In genomic region chr2:217897816-217898806, GRCh38 we compare ENCODE assay signal across 11 cellular contexts.
A peak's percentile ranks its signal among the peaks of the same experiment; 100 is the strongest.
DNase-seq lines count a peak whose midpoint lies in the region; ATAC-seq and TF ChIP-seq lines count a peak whose summit lies in the region.
"Had no signal": no experiment of that assay in that cellular context is flagged by ENCODE, and none has a peak within 500 bp of the region (broad histone marks: within the 10 kb centered on the region; RNA-seq: fewer than 3 reads in every experiment).

No MANE protein-coding gene starts in this region.

- H3K27ac ChIP-seq in dorsolateral prefrontal cortex (peak overlapping the region in 49 of 59 donors; percentile 0 to 93 (median 58)), liver (ENCODE audit: low read depth in 1 of 2, low read length in 2 of 2) (peak overlapping the region; percentile 95 to 97), stomach smooth muscle (ENCODE audit: low read length) (peak overlapping the region; percentile 97)

- DNase-seq in LNCaP clone FGC (ENCODE audit: low read depth) (peak; percentile 50), dorsolateral prefrontal cortex (peak in 4 of 10 donors; percentile 38 to 50 (median 45)), NCI-H1930 (lab: John Stamatoyannopoulos, UW) (no peak), foreskin melanocyte (no peak)
- DNase-seq in activated CD8-positive, alpha-beta memory T cell treated with anti-CD3 and anti-CD28 coated beads, Interleukin-2, amount 50 U/mL, for 4 hours: no peak
- DNase-seq: activated naive CD8-positive, alpha-beta T cell treated with anti-CD3 and anti-CD28 coated beads, Interleukin-2, amount 50 U/mL, for 24 hours; BE2C; retina had no signal

- H3K9me3 ChIP-seq in liver (ENCODE audit: control insufficient read depth in 4 of 4, low read length in 3 of 4) (no peaks in the 10 kb centered on the region), stomach smooth muscle (ENCODE audit: control insufficient read depth in 2 of 2, low read length in 2 of 2) (no peaks in the 10 kb centered on the region)
- H3K9me3 ChIP-seq: BE2C had no signal

- no peak for TF ChIP-seq CTCF in LNCaP clone FGC (IDR thresholded peaks at IDR 0.05; ENCODE audit: control insufficient read depth, extremely low read depth, insufficient read depth)
- no peak for TF ChIP-seq CTCF in dorsolateral prefrontal cortex (IDR thresholded peaks at IDR 0.05 in 54 of 56, conservative IDR thresholded peaks at IDR 0.05 in 2 of 56; ENCODE audit: low read depth in 1 of 56, partially characterized antibody in 56 of 56)
- TF ChIP-seq CTCF in liver (IDR thresholded peaks at IDR 0.05; ENCODE audit: low read depth, low read length, missing input control): no peak

- H3K4me3 ChIP-seq in LNCaP clone FGC (ENCODE audit: low read depth, low read length) (no peak overlapping the region), dorsolateral prefrontal cortex (no peak overlapping the region), liver (ENCODE audit: low read depth in 1 of 3, low read length in 3 of 3) (no peak overlapping the region), stomach smooth muscle (ENCODE audit: low read length in 2 of 2) (no peak overlapping the region)

- peaks cover 2 to 25% (median 18%) of the 10 kb centered on the region in 4 donors for H3K36me3 ChIP-seq in liver (ENCODE audit: control insufficient read depth in 4 of 4, insufficient read depth in 3 of 4, low read depth in 1 of 4, low read length in 3 of 4)
- peaks cover 48 to 59% of the 10 kb centered on the region in 2 donors for H3K36me3 ChIP-seq in stomach smooth muscle (ENCODE audit: control insufficient read depth in 2 of 2, insufficient read depth in 2 of 2, low read length in 2 of 2)

- H3K27me3 ChIP-seq in dorsolateral prefrontal cortex: no peaks in the 10 kb centered on the region
- H3K27me3 ChIP-seq in liver (ENCODE audit: control insufficient read depth in 4 of 4, insufficient read depth in 4 of 4, low read length in 3 of 4): no peaks in the 10 kb centered on the region
- H3K27me3 ChIP-seq in stomach smooth muscle (ENCODE audit: control insufficient read depth in 1 of 2, insufficient read depth in 2 of 2, low read length in 2 of 2): no peaks in the 10 kb centered on the region
- H3K27me3 ChIP-seq: BE2C had no signal

- peak; percentile 15 to 28 for TF ChIP-seq RAD21 in liver (IDR thresholded peaks at IDR 0.05)

- ATAC-seq in HG03196 (IDR thresholded peaks at IDR 0.05; ENCODE audit: unreplicated experiment): no peak
- ATAC-seq: activated naive CD8-positive, alpha-beta T cell treated with anti-CD3 and anti-CD28 coated beads, Interleukin-2, amount 50 U/mL, for 24 hours had no signal

- H3K4me1 ChIP-seq in liver (ENCODE audit: control insufficient read depth in 4 of 4, insufficient read depth in 4 of 4, low read length in 3 of 4) (peaks cover 44 to 82% (median 66%) of the 10 kb centered on the region in 4 donors), stomach smooth muscle (ENCODE audit: control insufficient read depth, insufficient read depth, low read length) (peaks cover 65% of the 10 kb centered on the region)
- H3K4me1 ChIP-seq: BE2C had no signal

- intact Hi-C loops in dorsolateral prefrontal cortex (cut with DNase I): no loop called here

- 44% methylated on average over 23 of the region's 23 CpGs for WGBS in liver

- H3K9ac ChIP-seq in liver (ENCODE audit: low read depth in 1 of 2, low read length in 2 of 2): peak overlapping the region; percentile 16 to 54
- peak overlapping the region; percentile 27 to 51 for H3K9ac ChIP-seq in stomach smooth muscle (ENCODE audit: low read length in 2 of 2)

TF ChIP-seq in liver, 16 proteins besides CTCF, POLR2A, EP300 and RAD21:
- peak; percentile 57 for TF ChIP-seq SP1 (IDR thresholded peaks at IDR 0.05)
- TF ChIP-seq HNF4G (IDR thresholded peaks at IDR 0.05): no peak
- peak; percentile 83 to 85 for TF ChIP-seq RXRA (IDR thresholded peaks at IDR 0.05)
- no peak for TF ChIP-seq GABPA (IDR thresholded peaks at IDR 0.05 in 1 of 2, conservative IDR thresholded peaks at IDR 0.05 in 1 of 2)
- no peak for TF ChIP-seq ZBTB33 (IDR thresholded peaks at IDR 0.05)
- TF ChIP-seq ATF3 (IDR thresholded peaks at IDR 0.05): no peak
- peak in 1 of 2 donors; percentile 40 for TF ChIP-seq JUND (IDR thresholded peaks at IDR 0.05)
- TF ChIP-seq MAX (IDR thresholded peaks at IDR 0.05): no peak
- no peak for TF ChIP-seq EGR1 (IDR thresholded peaks at IDR 0.05; ENCODE audit: low read depth in 2 of 2)
- TF ChIP-seq FOXA1 (IDR thresholded peaks at IDR 0.05): no peak
- TF ChIP-seq TAF1 (conservative IDR thresholded peaks at IDR 0.05): no peak
- peak; percentile 38 for TF ChIP-seq YY1 (IDR thresholded peaks at IDR 0.05)
- peak; percentile 22 for TF ChIP-seq FOXA2 (IDR thresholded peaks at IDR 0.05)
- TF ChIP-seq NR2F2 (IDR thresholded peaks at IDR 0.05): peak; percentile 66
- TF ChIP-seq HNF4A (conservative IDR thresholded peaks at IDR 0.05): peak; percentile 62 to 78
- TF ChIP-seq REST (IDR thresholded peaks at IDR 0.05): no peak
TF ChIP-seq in liver: peak in this region for 7.
